Comparison of ENCODE assay signal across 8 cellular contexts in genomic region chr7:151058766-151059361, GRCh38. TPM values are rescaled to one million over a fixed set of nuclear protein-coding genes. Genes with fewer than 3 reads are reported as not detected.
DNase-seq lines count a peak whose midpoint lies in the region; ATAC-seq, FAIRE-seq and TF ChIP-seq lines count a peak whose summit lies in the region.

No MANE protein-coding gene starts in this region.

- H3K36me3 ChIP-seq in SJCRH30, result peaks cover 2% of the 10 kb centered on the region; the same call in 1 of the 2 replicates
- no peaks in the 10 kb centered on the region for H3K36me3 ChIP-seq in H1 (ENCODE audit: control insufficient read depth in 2 of 4, insufficient read depth in 4 of 4, low read length in 3 of 4)

- H4K5ac ChIP-seq in H1 (ENCODE audit: insufficient read length, low read depth, low read length), result peak overlapping the region; percentile 72

- H3K23me2 ChIP-seq in H1 (ENCODE audit: low read depth, low read length), result peaks cover 33% of the 10 kb centered on the region

- H3K9ac ChIP-seq in H1 (replicated peaks in 1 of 4; ENCODE audit: extremely low read depth in 1 of 4, low read depth in 3 of 4, low read length in 3 of 4), result peak overlapping the region in 3 of 4 experiments; percentile 14 to 62 (median 35); a peak in 4 of 7 replicates

- TF ChIP-seq CTCF in H1 (IDR thresholded peaks at IDR 0.05; ENCODE audit: control extremely low read depth in 1 of 3, insufficient read depth in 1 of 3, low read depth in 1 of 3, low read length in 3 of 3), result no peak
- TF ChIP-seq CTCF in GM13977 (IDR thresholded peaks at IDR 0.05; ENCODE audit: extremely low read depth, insufficient read depth, missing control alignments), result no peak

- peak overlapping the region; percentile 22 for H4K91ac ChIP-seq in H1 (replicated peaks; ENCODE audit: insufficient read length, low read length)

- peak overlapping the region; percentile 93 for H3K4me3 Mint-ChIP-seq in natural killer cell treated with Interleukin-12 subunit alpha and Interleukin-12 subunit beta and Interleukin-15 and Interleukin-18, amount 100 ng/mL, for 72 hours

- H2AK5ac ChIP-seq in H1 (ENCODE audit: low read depth, low read length), result no peak overlapping the region

- peak; percentile 73 for DNase-seq in activated effector memory CD4-positive, alpha-beta T cell treated with anti-CD3 and anti-CD28 coated beads, Interleukin-2, amount 50 U/mL, for 16 hours
- DNase-seq in activated effector memory CD4-positive, alpha-beta T cell treated with Interleukin-2 at 50 U/mL for 16 hours, result no peak
- DNase-seq in SJCRH30 (peak in 1 of 2 experiments; percentile 57), H1 (ENCODE audit: low read depth in 1 of 2, low spot score in 2 of 2) (peak in 1 of 2 experiments; percentile 62), GM13977 (ENCODE audit: low spot score) (no peak)
- DNase-seq in natural killer cell treated with Interleukin-12 subunit alpha and Interleukin-12 subunit beta and Interleukin-15 and Interleukin-18, amount 100 ng/mL, for 72 hours (ENCODE audit: low spot score), result no peak
- DNase-seq in activated CD4-positive, CD25-positive, alpha-beta regulatory T cell treated with anti-CD3 and anti-CD28 coated beads, Interleukin-2, amount 50 U/mL, for 72 hours, result no peak

- ATAC-seq in natural killer cell treated with Interleukin-12 subunit alpha and Interleukin-12 subunit beta and Interleukin-15 and Interleukin-18, amount 100 ng/mL, for 72 hours, result no peak
- no peak for ATAC-seq in HG03378 (IDR thresholded peaks at IDR 0.05; ENCODE audit: unreplicated experiment)

- H3K27me3 ChIP-seq in SJCRH30, result no peaks in the 10 kb centered on the region
- peaks cover 0 to 9% (median 4%) of the 10 kb centered on the region in 4 experiments; a peak in 5 of 7 replicates for H3K27me3 ChIP-seq in H1 (replicated peaks in 1 of 4; ENCODE audit: control insufficient read depth in 3 of 4, extremely low read depth in 1 of 4, insufficient read depth in 3 of 4, low read length in 3 of 4)

- no peak overlapping the region for H3K56ac ChIP-seq in H1 (replicated peaks; ENCODE audit: insufficient read length, low read depth, low read length)

- no peak overlapping the region for H3K4ac ChIP-seq in H1 (replicated peaks; ENCODE audit: insufficient read length, low read depth, low read length)

- TF ChIP-seq EP300 in H1 (IDR thresholded peaks at IDR 0.05; ENCODE audit: borderline replicate concordance in 1 of 2, low read depth in 2 of 2, low read length in 2 of 2), result no peak

- H3K9me3 Mint-ChIP-seq in natural killer cell treated with Interleukin-12 subunit alpha and Interleukin-12 subunit beta and Interleukin-15 and Interleukin-18, amount 100 ng/mL, for 72 hours, result no peaks in the 10 kb centered on the region

- H3K9me3 ChIP-seq in SJCRH30 (replicated peaks) (no peaks in the 10 kb centered on the region), H1 (ENCODE audit: insufficient read depth in 2 of 2, low read depth in 1 of 2, low read length in 1 of 2) (no peaks in the 10 kb centered on the region)

- H2AFZ ChIP-seq in H1 (ENCODE audit: low read length), result no peak overlapping the region

- no peaks in the 10 kb centered on the region for H3K36me3 Mint-ChIP-seq in natural killer cell treated with Interleukin-12 subunit alpha and Interleukin-12 subunit beta and Interleukin-15 and Interleukin-18, amount 100 ng/mL, for 72 hours

- H3K27ac ChIP-seq in SJCRH30, result peak overlapping the region; percentile 96
- H3K27ac ChIP-seq in H1 (ENCODE audit: low read depth, low read length), result no peak overlapping the region

- H3K14ac ChIP-seq in H1 (ENCODE audit: insufficient read length), result no peak overlapping the region

- H3K18ac ChIP-seq in H1 (ENCODE audit: extremely low read depth, low read length), result peak overlapping the region; percentile 68

- peak overlapping the region; percentile 44; the same call in 1 of the 2 replicates for H2BK12ac ChIP-seq in H1 (ENCODE audit: low read depth, low read length)

- no peak for TF ChIP-seq RAD21 in H1 (IDR thresholded peaks at IDR 0.05 in 1 of 2, conservative IDR thresholded peaks at IDR 0.05 in 1 of 2; ENCODE audit: low read depth in 2 of 2, low read length in 2 of 2)

- H3K4me1 ChIP-seq in SJCRH30, result peaks cover 5% of the 10 kb centered on the region; the same call in 1 of the 2 replicates
- peaks cover 9 to 42% (median 32%) of the 10 kb centered on the region in 4 experiments for H3K4me1 ChIP-seq in H1 (replicated peaks in 1 of 4; ENCODE audit: control insufficient read depth in 3 of 4, insufficient read depth in 4 of 4, low read length in 3 of 4)

- POLR2A ChIA-PET in H1 (lab: Charles Lee; ENCODE audit: partially characterized antibody), result interaction anchor here (1.0 to 2.5 kb wide), 8 partner anchors 10 to 49 kb away, joined by 3 to 6 read pairs (median 3); partner anchors contain the start of genes FASTK and TMUB1

- H2BK5ac ChIP-seq in H1 (ENCODE audit: low read depth, low read length), result peak overlapping the region; percentile 71; the same call in 1 of the 2 replicates

- peaks cover 25 to 28% of the 10 kb centered on the region in 2 donors for H3K4me1 Mint-ChIP-seq in natural killer cell treated with Interleukin-12 subunit alpha and Interleukin-12 subunit beta and Interleukin-15 and Interleukin-18, amount 100 ng/mL, for 72 hours (ENCODE audit: low read depth in 2 of 2)

- H2BK20ac ChIP-seq in H1 (ENCODE audit: low read length), result peak overlapping the region; percentile 34; the same call in 1 of the 2 replicates

- no peak for TF ChIP-seq POLR2A in H1 (IDR thresholded peaks at IDR 0.05; ENCODE audit: control extremely low read depth in 1 of 2, low read depth in 2 of 2, low read length in 2 of 2)

- peaks cover 0 to 4% of the 10 kb centered on the region in 2 experiments for H4K20me1 ChIP-seq in H1 (replicated peaks in 1 of 2; ENCODE audit: control insufficient read depth in 1 of 2, insufficient read depth in 2 of 2, low read length in 2 of 2)

- peak overlapping the region; percentile 86 to 98 for H3K4me2 ChIP-seq in H1 (ENCODE audit: insufficient read depth in 1 of 2, low read depth in 2 of 2, low read length in 2 of 2)

- H3K79me1 ChIP-seq in H1 (ENCODE audit: low read depth, low read length), result 0 out of 2 replicates have a peak, but pooled peaks cover 3% of the 10 kb centered on the region

- H2BK15ac ChIP-seq in H1 (ENCODE audit: low read length), result peak overlapping the region; percentile 1; the same call in 1 of the 2 replicates

- no peak overlapping the region for H2BK120ac ChIP-seq in H1 (replicated peaks; ENCODE audit: low read depth, low read length)

- peak overlapping the region; percentile 68 for H3K4me3 ChIP-seq in SJCRH30
- peak overlapping the region; percentile 59 to 91 (median 74) for H3K4me3 ChIP-seq in H1 (ENCODE audit: extremely low read depth in 1 of 4, insufficient read depth in 2 of 4, low read depth in 3 of 4, low read length in 4 of 4)

- WGBS in H1 (ENCODE audit: extremely low coverage in 1 of 2, insufficient coverage in 1 of 2, insufficient read length in 1 of 2, insufficient replicate concordance in 2 of 2, low coverage in 1 of 2, low lambda C conversion rate in 2 of 2, missing lambda C conversion rate in 1 of 2), 2 experiments, result 25% methylated on average over 18 of the region's 18 CpGs; no CpG with 5 or more reads in 1 of the 2 experiments

- H3K27ac Mint-ChIP-seq in natural killer cell treated with Interleukin-12 subunit alpha and Interleukin-12 subunit beta and Interleukin-15 and Interleukin-18, amount 100 ng/mL, for 72 hours, result peak overlapping the region; percentile 83 to 92

- in situ Hi-C loops in GM13977 (cut with MboI; ENCODE audit: low pct_unique_long_range_greater_than_20kb, low sequenced_read_pairs, unreplicated experiment), result no loop called here

- peaks cover 0 to 6% of the 10 kb centered on the region in 2 experiments; a peak in 1 of 4 replicates for H3K79me2 ChIP-seq in H1 (ENCODE audit: control insufficient read depth in 1 of 2, insufficient read depth in 2 of 2, low read length in 2 of 2)

- no peak overlapping the region for H3K23ac ChIP-seq in H1 (ENCODE audit: insufficient read length)

- CTCF ChIA-PET in H1 (lab: Charles Lee; ENCODE audit: partially characterized antibody), result interaction anchor here (0.7 to 9.7 kb wide), 7 partner anchors 26 to 65 kb away, joined by 3 to 88 read pairs (median 5); partner anchors contain the start of gene ABCB8

- no peak overlapping the region for H4K8ac ChIP-seq in H1 (ENCODE audit: extremely low read depth, insufficient read depth, low read length)

- no peaks in the 10 kb centered on the region for H3K27me3 Mint-ChIP-seq in natural killer cell treated with Interleukin-12 subunit alpha and Interleukin-12 subunit beta and Interleukin-15 and Interleukin-18, amount 100 ng/mL, for 72 hours

- no peak for FAIRE-seq in H1 (lab: Jason Lieb, UNC)

RNA-seq across cellular contexts. Expression of gene SLC4A2, which starts 0.5 kb away (rescaled TPM):
- total RNA-seq in SJCRH30 (2014; rRNA removed; shearing (Covaris generic)), result 129 and 132 TPM in 2 replicates
- total RNA-seq in H1 (2021; fragmentation: NEBNext Ultra II Directional; extraction: Animal tissue kit (Norgen Biotek cat#: 25700)), result 147 and 148 TPM in 2 replicates
- 72.6 and 105 TPM in 2 replicates for polyA plus RNA-seq in H1 (2011; rRNA removed)
- 64.0 TPM for polyA plus RNA-seq in H1 (2011; cell fraction: cytosol; rRNA removed)
- polyA plus RNA-seq in H1 (2011; cell fraction: nucleus; rRNA removed), result 293 TPM
- polyA plus RNA-seq in H1 (2012, experiment 1 of 2), result 60.3 to 144 TPM (median 135 TPM) in 4 replicates
- 178 TPM for polyA plus RNA-seq in H1 (2012, experiment 2 of 2)
- polyA plus RNA-seq in H1 (2013, experiment 1 of 2), result 120 TPM
- 123 TPM for polyA plus RNA-seq in H1 (2013, experiment 2 of 2)
- polyA minus RNA-seq in H1 (2011; rRNA and poly(A)+ RNA removed), result 42.9 and 53.5 TPM in 2 replicates
- polyA minus RNA-seq in H1 (2011; cell fraction: cytosol; rRNA and poly(A)+ RNA removed), result 63.4 TPM
- 68.4 TPM for polyA minus RNA-seq in H1 (2011; cell fraction: nucleus; rRNA and poly(A)+ RNA removed)
- total RNA-seq in natural killer cell treated with Interleukin-12 subunit alpha and Interleukin-12 subunit beta and Interleukin-15 and Interleukin-18, amount 100 ng/mL, for 72 hours, result 100 to 1,000 TPM; 117 to 195 TPM

RNA-seq across cellular contexts. Expression of gene CDK5, which starts 1.2 kb away (rescaled TPM):
- total RNA-seq in SJCRH30 (2014; rRNA removed; shearing (Covaris generic)), result 34.3 and 39.2 TPM in 2 replicates
- total RNA-seq in H1 (2021; fragmentation: NEBNext Ultra II Directional; extraction: Animal tissue kit (Norgen Biotek cat#: 25700)), result 22.7 and 22.8 TPM in 2 replicates
- 37.2 and 47.8 TPM in 2 replicates for polyA plus RNA-seq in H1 (2011; rRNA removed)
- polyA plus RNA-seq in H1 (2011; cell fraction: cytosol; rRNA removed), result 30.4 TPM
- polyA plus RNA-seq in H1 (2011; cell fraction: nucleus; rRNA removed), result 29.0 TPM
- 23.4 to 31.3 TPM (median 27.8 TPM) in 4 replicates for polyA plus RNA-seq in H1 (2012, experiment 1 of 2)
- 24.6 TPM for polyA plus RNA-seq in H1 (2012, experiment 2 of 2)
- 20.9 TPM for polyA plus RNA-seq in H1 (2013, experiment 1 of 2)
- 19.9 TPM for polyA plus RNA-seq in H1 (2013, experiment 2 of 2)
- 20.8 and 22.0 TPM in 2 replicates for polyA minus RNA-seq in H1 (2011; rRNA and poly(A)+ RNA removed)
- polyA minus RNA-seq in H1 (2011; cell fraction: cytosol; rRNA and poly(A)+ RNA removed), result 8.8 TPM
- 14.2 TPM for polyA minus RNA-seq in H1 (2011; cell fraction: nucleus; rRNA and poly(A)+ RNA removed)
- 10 to 100 TPM; 12.5 to 16.2 TPM for total RNA-seq in natural killer cell treated with Interleukin-12 subunit alpha and Interleukin-12 subunit beta and Interleukin-15 and Interleukin-18, amount 100 ng/mL, for 72 hours

RNA-seq across cellular contexts. Expression of gene ASIC3, which starts 10.5 kb away (rescaled TPM):
- total RNA-seq in SJCRH30 (2014; rRNA removed; shearing (Covaris generic)), result 1.3 and 1.5 TPM in 2 replicates
- total RNA-seq in H1 (2021; fragmentation: NEBNext Ultra II Directional; extraction: Animal tissue kit (Norgen Biotek cat#: 25700)), result 1.4 and 1.9 TPM in 2 replicates
- polyA plus RNA-seq in H1 (2011; rRNA removed), result 1.6 and 4.3 TPM in 2 replicates
- polyA plus RNA-seq in H1 (2011; cell fraction: cytosol; rRNA removed), result 2.6 TPM
- 17.4 TPM for polyA plus RNA-seq in H1 (2011; cell fraction: nucleus; rRNA removed)
- 3.1 to 5.6 TPM (median 4.2 TPM) in 4 replicates for polyA plus RNA-seq in H1 (2012, experiment 1 of 2)
- polyA plus RNA-seq in H1 (2012, experiment 2 of 2), result 2.4 TPM
- polyA plus RNA-seq in H1 (2013, experiment 1 of 2), result 0.87 TPM
- 0.74 TPM for polyA plus RNA-seq in H1 (2013, experiment 2 of 2)
- polyA minus RNA-seq in H1 (2011; rRNA and poly(A)+ RNA removed), result 0.27 and 0.88 TPM in 2 replicates
- 0.73 TPM for polyA minus RNA-seq in H1 (2011; cell fraction: cytosol; rRNA and poly(A)+ RNA removed)
- 2.1 TPM for polyA minus RNA-seq in H1 (2011; cell fraction: nucleus; rRNA and poly(A)+ RNA removed)
- 1 to 10 TPM; 2.8 to 4.7 TPM for total RNA-seq in natural killer cell treated with Interleukin-12 subunit alpha and Interleukin-12 subunit beta and Interleukin-15 and Interleukin-18, amount 100 ng/mL, for 72 hours

RNA-seq across cellular contexts. Expression of gene FASTK, which starts 21.7 kb away (rescaled TPM):
- 62.2 and 92.8 TPM in 2 replicates for total RNA-seq in SJCRH30 (2014; rRNA removed; shearing (Covaris generic))
- 39.4 and 43.8 TPM in 2 replicates for total RNA-seq in H1 (2021; fragmentation: NEBNext Ultra II Directional; extraction: Animal tissue kit (Norgen Biotek cat#: 25700))
- polyA plus RNA-seq in H1 (2011; rRNA removed), result 84.0 and 116 TPM in 2 replicates
- polyA plus RNA-seq in H1 (2011; cell fraction: cytosol; rRNA removed), result 87.9 TPM
- polyA plus RNA-seq in H1 (2011; cell fraction: nucleus; rRNA removed), result 383 TPM
- polyA plus RNA-seq in H1 (2012, experiment 1 of 2), result 34.8 to 66.7 TPM (median 56.9 TPM) in 4 replicates
- polyA plus RNA-seq in H1 (2012, experiment 2 of 2), result 59.3 TPM
- polyA plus RNA-seq in H1 (2013, experiment 1 of 2), result 53.6 TPM
- polyA plus RNA-seq in H1 (2013, experiment 2 of 2), result 45.8 TPM
- polyA minus RNA-seq in H1 (2011; rRNA and poly(A)+ RNA removed), result 28.6 and 30.4 TPM in 2 replicates
- 25.5 TPM for polyA minus RNA-seq in H1 (2011; cell fraction: cytosol; rRNA and poly(A)+ RNA removed)
- 71.3 TPM for polyA minus RNA-seq in H1 (2011; cell fraction: nucleus; rRNA and poly(A)+ RNA removed)
- 100 to 1,000 TPM in 1 of 2 donors, 10 to 100 TPM in 1; 84.4 to 131 TPM for total RNA-seq in natural killer cell treated with Interleukin-12 subunit alpha and Interleukin-12 subunit beta and Interleukin-15 and Interleukin-18, amount 100 ng/mL, for 72 hours

RNA-seq across cellular contexts. Expression of gene TMUB1, which starts 24.4 kb away (rescaled TPM):
- 43.5 and 44.2 TPM in 2 replicates for total RNA-seq in SJCRH30 (2014; rRNA removed; shearing (Covaris generic))
- 41.4 and 48.7 TPM in 2 replicates for total RNA-seq in H1 (2021; fragmentation: NEBNext Ultra II Directional; extraction: Animal tissue kit (Norgen Biotek cat#: 25700))
- polyA plus RNA-seq in H1 (2011; rRNA removed), result 56.2 and 85.7 TPM in 2 replicates
- 38.5 TPM for polyA plus RNA-seq in H1 (2011; cell fraction: cytosol; rRNA removed)
- 77.0 TPM for polyA plus RNA-seq in H1 (2011; cell fraction: nucleus; rRNA removed)
- 23.7 to 47.4 TPM (median 42.5 TPM) in 4 replicates for polyA plus RNA-seq in H1 (2012, experiment 1 of 2)
- polyA plus RNA-seq in H1 (2012, experiment 2 of 2), result 45.8 TPM
- 69.9 TPM for polyA plus RNA-seq in H1 (2013, experiment 1 of 2)
- 77.4 TPM for polyA plus RNA-seq in H1 (2013, experiment 2 of 2)
- 6.5 and 7.1 TPM in 2 replicates for polyA minus RNA-seq in H1 (2011; rRNA and poly(A)+ RNA removed)
- 18.8 TPM for polyA minus RNA-seq in H1 (2011; cell fraction: cytosol; rRNA and poly(A)+ RNA removed)
- 14.7 TPM for polyA minus RNA-seq in H1 (2011; cell fraction: nucleus; rRNA and poly(A)+ RNA removed)
- total RNA-seq in natural killer cell treated with Interleukin-12 subunit alpha and Interleukin-12 subunit beta and Interleukin-15 and Interleukin-18, amount 100 ng/mL, for 72 hours, result 10 to 100 TPM; 65.5 to 73.1 TPM
